7 cellular contexts compared by ENCODE assay signal in genomic region chr1:6053206-6053546, GRCh38.
"Had no signal": no experiment of that assay in that cellular context is flagged by ENCODE, and none has a peak within 500 bp of the region (broad histone marks: within the 10 kb centered on the region; RNA-seq: fewer than 3 reads in every experiment).

No MANE protein-coding gene starts in this region.

- ATAC-seq: activated CD8-positive, alpha-beta memory T cell treated with anti-CD3 and anti-CD28 coated beads, Interleukin-2, amount 10 ng/mL, durations not matched to agents 7 days and 5 days; gastrocnemius medialis had no signal

- H3K27ac Mint-ChIP-seq: activated CD8-positive, alpha-beta memory T cell treated with anti-CD3 and anti-CD28 coated beads, Interleukin-2, amount 10 ng/mL, durations not matched to agents 7 days and 5 days had no signal

- H3K27ac ChIP-seq: adrenal gland, coronary artery, gastrocnemius medialis had no signal

- DNase-seq: activated CD4-positive, alpha-beta T cell treated with anti-CD3 and anti-CD28 coated beads, Interleukin-2, amount 50 U/mL, for 4 hours; gastrocnemius medialis; left ventricle myocardium superior; posterior cingulate gyrus had no signal

- H3K27me3 Mint-ChIP-seq: activated CD8-positive, alpha-beta memory T cell treated with anti-CD3 and anti-CD28 coated beads, Interleukin-2, amount 10 ng/mL, durations not matched to agents 7 days and 5 days had no signal

- H3K4me3 Mint-ChIP-seq: activated CD8-positive, alpha-beta memory T cell treated with anti-CD3 and anti-CD28 coated beads, Interleukin-2, amount 10 ng/mL, durations not matched to agents 7 days and 5 days had no signal
